26 cellular contexts compared by ENCODE assay signal in genomic region chr1:147891088-147891487, GRCh38. TPM values are rescaled to one million over a fixed set of nuclear protein-coding genes. Genes with fewer than 3 reads are reported as not detected.
"Had no signal": no experiment of that assay in that cellular context is flagged by ENCODE, and none has a peak within 500 bp of the region (broad histone marks: within the 10 kb centered on the region; RNA-seq: fewer than 3 reads in every experiment).

No MANE protein-coding gene starts in this region.

- H3K36me3 ChIP-seq: breast epithelium, thyroid gland, upper lobe of right lung had no signal

- H3K4me3 ChIP-seq: breast epithelium, smooth muscle cell, thyroid gland, upper lobe of right lung had no signal

- H3K4me2 ChIP-seq: smooth muscle cell had no signal

- H3K9me3 ChIP-seq: breast epithelium, thyroid gland, upper lobe of right lung had no signal

- DNase-seq: activated B cell treated with CpG ODN at 0.5 μM for 24 hours; activated CD4-positive, alpha-beta T cell treated with anti-CD3 and anti-CD28 coated beads for 36 hours; activated CD4-positive, alpha-beta T cell treated with anti-CD3 and anti-CD28 coated beads, Interleukin-2, amount 50 U/mL, for 4 hours; activated CD8-positive, alpha-beta memory T cell treated with anti-CD3 and anti-CD28 coated beads for 24 hours; activated CD8-positive, alpha-beta memory T cell treated with anti-CD3 and anti-CD28 coated beads, Interleukin-2, amount 50 U/mL, for 4 hours; activated T-cell treated with anti-CD3 and anti-CD28 coated beads, Interleukin-2, amount 50 U/mL, for 24 hours; effector memory CD4-positive, alpha-beta T cell; foreskin melanocyte; stimulated activated CD4-positive, alpha-beta T cell treated with anti-CD3 and anti-CD28 coated beads, Interleukin-15, amount 100 ng/mL, for 24 hours; T-helper 17 cell; thyroid gland; upper lobe of right lung had no signal

- H3K27me3 ChIP-seq: breast epithelium, thyroid gland, upper lobe of right lung had no signal

- H3K27ac ChIP-seq: breast epithelium, thyroid gland, upper lobe of right lung had no signal

- H3K4me1 ChIP-seq: breast epithelium, thyroid gland, upper lobe of right lung had no signal

- ATAC-seq: sciatic nerve had no signal

RNA-seq across cellular contexts. Expression of gene GJA8, which starts 11.5 kb away (rescaled TPM):
- total RNA-seq: activated B cell treated with CpG ODN at 0.5 μM for 24 hours; activated CD4-positive, alpha-beta T cell treated with anti-CD3 and anti-CD28 coated beads for 36 hours; activated naive CD4-positive, alpha-beta T cell treated with anti-CD3 and anti-CD28 coated beads, Interleukin-2, amount 50 U/mL, for 72 hours; activated T-helper 17 cell treated with anti-CD3 and anti-CD28 coated beads, Interleukin-2, amount 50 U/mL, for 72 hours; astrocyte; breast epithelium; dermis microvascular lymphatic vessel endothelial cell; endothelial cell of umbilical vein; esophagus mucosa; liver; mononuclear cell; myocyte; omental fat pad; sciatic nerve; smooth muscle cell; T-helper 17 cell; thyroid gland; upper lobe of right lung had no signal
- polyA plus RNA-seq: adipose tissue, endothelial cell of umbilical vein, liver, smooth muscle cell had no signal
